ENCODE assay signal across 8 cellular contexts in genomic region chr3:150407818-150408231, GRCh38. TPM values are rescaled to one million over a fixed set of nuclear protein-coding genes. Genes with fewer than 3 reads are reported as not detected.
DNase-seq lines count a peak whose midpoint lies in the region; ATAC-seq, FAIRE-seq and TF ChIP-seq lines count a peak whose summit lies in the region.

No MANE protein-coding gene starts in this region.

- peak overlapping the region; percentile 86 for H3K4me3 Mint-ChIP-seq in neural progenitor cell

- DNase-seq in AG09309 (ENCODE audit: low read depth) (no peak), WERI-Rb-1 (no peak), endothelial cell of umbilical vein (ENCODE audit: low read depth, low spot score) (no peak), neural progenitor cell (ENCODE audit: low spot score) (no peak), GM19238 (ENCODE audit: insufficient read length, low spot score) (no peak), NCI-H526 treated with DMSO at 0.1 percent for 48 hours (lab: John Stamatoyannopoulos, UW) (no peak)

- peaks cover 28% of the 10 kb centered on the region for H3K4me1 ChIP-seq in HUES48 (ENCODE audit: control insufficient read depth, insufficient read depth, low read length)
- peaks cover 9% of the 10 kb centered on the region for H3K4me1 ChIP-seq in endothelial cell of umbilical vein (ENCODE audit: control insufficient read depth, extremely low read depth, insufficient read depth, low read length)
- H3K4me1 ChIP-seq in neural progenitor cell = peaks cover 20% of the 10 kb centered on the region

- intact Hi-C loops in endothelial cell of umbilical vein (cut with micrococcal nuclease) = loop anchor here (1.0 to 5.0 kb wide), 11 partner anchors 19 to 440 kb away; partner anchors contain the start of genes EIF2A, SELENOT and SERP1

- peak overlapping the region; percentile 100 for H3K27ac ChIP-seq in HUES48 (ENCODE audit: low read depth, low read length)
- H3K27ac ChIP-seq in WERI-Rb-1 = peak overlapping the region; percentile 99
- peak overlapping the region; percentile 100 for H3K27ac ChIP-seq in endothelial cell of umbilical vein (ENCODE audit: insufficient read depth, low read depth, low read length)
- peak overlapping the region; percentile 56 for H3K27ac ChIP-seq in neural progenitor cell

- POLR2A ChIA-PET in endothelial cell of umbilical vein (lab: Charles Lee) = interaction anchor here (1.3 to 2.8 kb wide), 4 partner anchors 62 to 181 kb away, joined by 3 to 20 read pairs (median 8); no protein-coding TSS in a partner anchor

- H3K9me3 Mint-ChIP-seq in neural progenitor cell = no peaks in the 10 kb centered on the region

- H3K9ac ChIP-seq in HUES48 (ENCODE audit: low read depth, low read length) (peak overlapping the region; percentile 65), endothelial cell of umbilical vein (replicated peaks; ENCODE audit: extremely low read depth, insufficient read depth, low read length) (peak overlapping the region; percentile 96), neural progenitor cell (no peak overlapping the region)

- no peak for TF ChIP-seq CTCF in AG09309 (IDR thresholded peaks at IDR 0.05; ENCODE audit: control insufficient read depth, insufficient read depth, low read depth, low read length, missing control alignments)
- no peak for TF ChIP-seq CTCF in WERI-Rb-1 (IDR thresholded peaks at IDR 0.05; ENCODE audit: low read depth, low read length)
- no peak for TF ChIP-seq CTCF in endothelial cell of umbilical vein (IDR thresholded peaks at IDR 0.05; ENCODE audit: extremely low read depth in 1 of 2, insufficient read depth in 1 of 2, low read depth in 1 of 2, low read length in 2 of 2)
- no peak for TF ChIP-seq CTCF in neural progenitor cell (IDR thresholded peaks at IDR 0.05)

- CTCF ChIA-PET in endothelial cell of umbilical vein (lab: Charles Lee) = interaction anchor here (0.8 to 10.0 kb wide), 11 partner anchors 11 to 182 kb away, joined by 3 to 219 read pairs (median 9); no protein-coding TSS in a partner anchor

- H3K36me3 ChIP-seq in HUES48 (ENCODE audit: control insufficient read depth, insufficient read depth, low read length) = peaks cover 3% of the 10 kb centered on the region; the same call in 1 of the 2 replicates
- peaks cover 17% of the 10 kb centered on the region for H3K36me3 ChIP-seq in WERI-Rb-1
- peaks cover 0 to 1% of the 10 kb centered on the region in 2 experiments for H3K36me3 ChIP-seq in endothelial cell of umbilical vein (ENCODE audit: control insufficient read depth in 2 of 2, extremely low read depth in 1 of 2, insufficient read depth in 2 of 2, low read length in 2 of 2)
- no peaks in the 10 kb centered on the region for H3K36me3 ChIP-seq in neural progenitor cell

- BruUV-seq in endothelial cell of umbilical vein (replicated peaks; lab: Mats Ljungman, UMichigan) = no TSS peak

- H3K36me3 Mint-ChIP-seq in neural progenitor cell = peaks cover 7% of the 10 kb centered on the region

- H3K4me2 ChIP-seq in endothelial cell of umbilical vein (ENCODE audit: insufficient read depth, low read length) (peak overlapping the region; percentile 96), neural progenitor cell (peak overlapping the region; percentile 97)

- H3K4me1 Mint-ChIP-seq in neural progenitor cell = peaks cover 27% of the 10 kb centered on the region

- H3K9me3 ChIP-seq in HUES48 (ENCODE audit: control insufficient read depth, insufficient read depth, low read length) (no peaks in the 10 kb centered on the region), WERI-Rb-1 (ENCODE audit: severe bottlenecking) (no peaks in the 10 kb centered on the region), endothelial cell of umbilical vein (replicated peaks; ENCODE audit: control insufficient read depth, insufficient read depth, low read length) (no peaks in the 10 kb centered on the region), neural progenitor cell (ENCODE audit: low read depth) (no peaks in the 10 kb centered on the region)

- H3F3A ChIP-seq in neural progenitor cell (ENCODE audit: low read depth) = peaks cover 24% of the 10 kb centered on the region

- no peaks in the 10 kb centered on the region for H3K27me3 Mint-ChIP-seq in neural progenitor cell (ENCODE audit: insufficient read depth, low read depth)

- peak overlapping the region; percentile 92 for H3K27ac Mint-ChIP-seq in neural progenitor cell

- peak; percentile 11 for ATAC-seq in GM18909 (IDR thresholded peaks at IDR 0.05; ENCODE audit: poor library complexity, unreplicated experiment)

- H3K4me3 ChIP-seq in AG09309 (ENCODE audit: control insufficient read depth, low read depth, low read length) (peak overlapping the region; percentile 52), HUES48 (ENCODE audit: low read depth, low read length) (peak overlapping the region; percentile 93), WERI-Rb-1 (ENCODE audit: low read depth, low read length) (peak overlapping the region; percentile 77), endothelial cell of umbilical vein (replicated peaks in 1 of 3; ENCODE audit: insufficient read depth in 1 of 3, low read depth in 1 of 3, low read length in 3 of 3) (peak overlapping the region; percentile 51 to 81 (median 80)), neural progenitor cell (peak overlapping the region; percentile 80)

- TF ChIP-seq POLR2A in endothelial cell of umbilical vein (IDR thresholded peaks at IDR 0.05; ENCODE audit: low read depth, low read length) = no peak

- H2AFZ ChIP-seq in endothelial cell of umbilical vein (ENCODE audit: low read depth, low read length) = peak overlapping the region; percentile 41
- H2AFZ ChIP-seq in neural progenitor cell (replicated peaks) = peak overlapping the region; percentile 78

- H3K27me3 ChIP-seq in HUES48 (ENCODE audit: control insufficient read depth, insufficient read depth, low read length) (no peaks in the 10 kb centered on the region), WERI-Rb-1 (ENCODE audit: insufficient read depth, low read depth, severe bottlenecking) (no peaks in the 10 kb centered on the region), endothelial cell of umbilical vein (ENCODE audit: control insufficient read depth in 2 of 2, insufficient read depth in 2 of 2, low read length in 2 of 2) (no peaks in the 10 kb centered on the region), neural progenitor cell (no peaks in the 10 kb centered on the region)

- no peak for FAIRE-seq in endothelial cell of umbilical vein (lab: Jason Lieb, UNC)

- H3K79me2 ChIP-seq in endothelial cell of umbilical vein (ENCODE audit: control insufficient read depth, insufficient read depth, low read length) (peaks cover 39% of the 10 kb centered on the region), neural progenitor cell (ENCODE audit: low read depth) (peaks cover 39% of the 10 kb centered on the region)

- H4K20me1 ChIP-seq in endothelial cell of umbilical vein (replicated peaks; ENCODE audit: control insufficient read depth, extremely low read depth, insufficient read depth, low read length) (peaks cover 9% of the 10 kb centered on the region), neural progenitor cell (ENCODE audit: low read depth) (peaks cover 39% of the 10 kb centered on the region)

- H3K9me1 ChIP-seq in endothelial cell of umbilical vein (replicated peaks; ENCODE audit: control insufficient read depth, extremely low read depth, insufficient read depth, low read length) = no peaks in the 10 kb centered on the region

- dilution Hi-C loops in endothelial cell of umbilical vein (cut with MboI; ENCODE audit: extremely low pct_ligation_motif_present, low sequenced_read_pairs) = loop anchor here (25.0 kb wide), 1 partner anchor 171 kb away; no protein-coding TSS in a partner anchor

TF ChIP-seq in endothelial cell of umbilical vein, 7 proteins besides CTCF, POLR2A, EP300 and RAD21:
- TF ChIP-seq GATA2 (IDR thresholded peaks at IDR 0.05; ENCODE audit: insufficient read depth, insufficient read length, low read depth, low read length) (no peak), POLR2AphosphoS5 (IDR thresholded peaks at IDR 0.05; ENCODE audit: insufficient read depth, low read depth, low read length) (no peak), EZH2 (IDR thresholded peaks at IDR 0.05; ENCODE audit: borderline replicate concordance, low read depth, low read length, severe bottlenecking) (no peak), JUN (IDR thresholded peaks at IDR 0.05; ENCODE audit: borderline replicate concordance, insufficient read depth, insufficient read length, low read depth) (no peak), MAX (IDR thresholded peaks at IDR 0.05; ENCODE audit: insufficient read depth, insufficient read length) (no peak), MYC (IDR thresholded peaks at IDR 0.05; ENCODE audit: low read depth, low read length) (no peak), FOS (IDR thresholded peaks at IDR 0.05; ENCODE audit: borderline replicate concordance, insufficient read depth, low read length) (no peak)

RNA-seq across cellular contexts. Expression of gene TSC22D2, which starts 0.3 kb away (rescaled TPM):
- total RNA-seq in endothelial cell of umbilical vein (43.9 and 50.9 TPM in 2 replicates), neural progenitor cell (ENCODE audit: low replicate concordance) (15.4 and 18.7 TPM in 2 replicates)
- polyA plus RNA-seq in endothelial cell of umbilical vein = 5.9 and 7.6 TPM in 2 replicates
- 11.3 and 11.7 TPM in 2 replicates for polyA plus RNA-seq in endothelial cell of umbilical vein (2011; cell fraction: cytosol; rRNA removed)
- 45.7 and 53.1 TPM in 2 replicates for polyA plus RNA-seq in endothelial cell of umbilical vein (2011; cell fraction: nucleus; rRNA removed)
- 22.3 and 30.9 TPM in 2 replicates for polyA plus RNA-seq in endothelial cell of umbilical vein (2012)
- polyA minus RNA-seq in endothelial cell of umbilical vein = 23.5 and 31.4 TPM in 2 replicates
- polyA minus RNA-seq in endothelial cell of umbilical vein (2011; cell fraction: cytosol; rRNA and poly(A)+ RNA removed) = 22.4 TPM
- polyA minus RNA-seq in endothelial cell of umbilical vein (2011; cell fraction: nucleus; rRNA and poly(A)+ RNA removed) = 135 and 141 TPM in 2 replicates
